Comparison of ENCODE assay signal across 1 cellular context in the genomic region with DNA sequence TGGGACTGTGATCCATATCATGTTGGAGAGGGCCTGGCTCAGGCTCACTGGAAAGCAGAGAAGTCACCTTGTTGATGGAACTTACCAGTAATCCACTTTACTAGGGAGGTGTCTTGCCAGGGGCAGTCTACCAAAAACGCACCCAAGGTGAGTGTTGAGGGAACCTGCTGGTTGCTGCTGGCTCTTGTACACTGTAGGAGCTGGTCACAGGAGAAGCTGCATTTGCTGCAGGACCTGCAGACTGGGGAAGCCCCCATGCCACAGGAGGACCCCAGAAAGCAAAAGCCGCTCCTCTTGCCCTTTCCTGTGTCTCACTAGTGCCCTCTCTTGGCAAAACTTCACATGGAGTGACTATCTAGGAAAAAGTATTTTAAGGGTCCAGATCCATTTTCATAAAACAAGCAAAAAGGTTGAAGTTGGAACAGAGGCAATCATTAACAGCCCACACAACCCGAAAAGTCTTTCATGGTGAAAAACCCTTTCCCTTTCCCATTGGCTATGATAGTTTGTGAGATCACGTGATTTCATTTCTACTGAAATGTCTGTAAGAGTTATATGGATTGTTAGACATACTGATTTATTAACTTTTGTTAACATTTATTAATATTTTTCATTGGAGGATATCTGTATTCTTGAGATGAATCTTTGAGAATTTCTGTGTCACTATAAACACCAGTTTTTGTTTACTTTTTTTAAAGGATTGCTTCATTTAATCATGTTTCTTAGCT.
TF ChIP-seq lines count a peak whose summit lies in the region.

No MANE protein-coding gene starts in this region.

TF ChIP-seq in GM23338, 12 proteins besides CTCF, POLR2A, EP300 and RAD21 (continued from another document):
- TF ChIP-seq, protein P1, sequence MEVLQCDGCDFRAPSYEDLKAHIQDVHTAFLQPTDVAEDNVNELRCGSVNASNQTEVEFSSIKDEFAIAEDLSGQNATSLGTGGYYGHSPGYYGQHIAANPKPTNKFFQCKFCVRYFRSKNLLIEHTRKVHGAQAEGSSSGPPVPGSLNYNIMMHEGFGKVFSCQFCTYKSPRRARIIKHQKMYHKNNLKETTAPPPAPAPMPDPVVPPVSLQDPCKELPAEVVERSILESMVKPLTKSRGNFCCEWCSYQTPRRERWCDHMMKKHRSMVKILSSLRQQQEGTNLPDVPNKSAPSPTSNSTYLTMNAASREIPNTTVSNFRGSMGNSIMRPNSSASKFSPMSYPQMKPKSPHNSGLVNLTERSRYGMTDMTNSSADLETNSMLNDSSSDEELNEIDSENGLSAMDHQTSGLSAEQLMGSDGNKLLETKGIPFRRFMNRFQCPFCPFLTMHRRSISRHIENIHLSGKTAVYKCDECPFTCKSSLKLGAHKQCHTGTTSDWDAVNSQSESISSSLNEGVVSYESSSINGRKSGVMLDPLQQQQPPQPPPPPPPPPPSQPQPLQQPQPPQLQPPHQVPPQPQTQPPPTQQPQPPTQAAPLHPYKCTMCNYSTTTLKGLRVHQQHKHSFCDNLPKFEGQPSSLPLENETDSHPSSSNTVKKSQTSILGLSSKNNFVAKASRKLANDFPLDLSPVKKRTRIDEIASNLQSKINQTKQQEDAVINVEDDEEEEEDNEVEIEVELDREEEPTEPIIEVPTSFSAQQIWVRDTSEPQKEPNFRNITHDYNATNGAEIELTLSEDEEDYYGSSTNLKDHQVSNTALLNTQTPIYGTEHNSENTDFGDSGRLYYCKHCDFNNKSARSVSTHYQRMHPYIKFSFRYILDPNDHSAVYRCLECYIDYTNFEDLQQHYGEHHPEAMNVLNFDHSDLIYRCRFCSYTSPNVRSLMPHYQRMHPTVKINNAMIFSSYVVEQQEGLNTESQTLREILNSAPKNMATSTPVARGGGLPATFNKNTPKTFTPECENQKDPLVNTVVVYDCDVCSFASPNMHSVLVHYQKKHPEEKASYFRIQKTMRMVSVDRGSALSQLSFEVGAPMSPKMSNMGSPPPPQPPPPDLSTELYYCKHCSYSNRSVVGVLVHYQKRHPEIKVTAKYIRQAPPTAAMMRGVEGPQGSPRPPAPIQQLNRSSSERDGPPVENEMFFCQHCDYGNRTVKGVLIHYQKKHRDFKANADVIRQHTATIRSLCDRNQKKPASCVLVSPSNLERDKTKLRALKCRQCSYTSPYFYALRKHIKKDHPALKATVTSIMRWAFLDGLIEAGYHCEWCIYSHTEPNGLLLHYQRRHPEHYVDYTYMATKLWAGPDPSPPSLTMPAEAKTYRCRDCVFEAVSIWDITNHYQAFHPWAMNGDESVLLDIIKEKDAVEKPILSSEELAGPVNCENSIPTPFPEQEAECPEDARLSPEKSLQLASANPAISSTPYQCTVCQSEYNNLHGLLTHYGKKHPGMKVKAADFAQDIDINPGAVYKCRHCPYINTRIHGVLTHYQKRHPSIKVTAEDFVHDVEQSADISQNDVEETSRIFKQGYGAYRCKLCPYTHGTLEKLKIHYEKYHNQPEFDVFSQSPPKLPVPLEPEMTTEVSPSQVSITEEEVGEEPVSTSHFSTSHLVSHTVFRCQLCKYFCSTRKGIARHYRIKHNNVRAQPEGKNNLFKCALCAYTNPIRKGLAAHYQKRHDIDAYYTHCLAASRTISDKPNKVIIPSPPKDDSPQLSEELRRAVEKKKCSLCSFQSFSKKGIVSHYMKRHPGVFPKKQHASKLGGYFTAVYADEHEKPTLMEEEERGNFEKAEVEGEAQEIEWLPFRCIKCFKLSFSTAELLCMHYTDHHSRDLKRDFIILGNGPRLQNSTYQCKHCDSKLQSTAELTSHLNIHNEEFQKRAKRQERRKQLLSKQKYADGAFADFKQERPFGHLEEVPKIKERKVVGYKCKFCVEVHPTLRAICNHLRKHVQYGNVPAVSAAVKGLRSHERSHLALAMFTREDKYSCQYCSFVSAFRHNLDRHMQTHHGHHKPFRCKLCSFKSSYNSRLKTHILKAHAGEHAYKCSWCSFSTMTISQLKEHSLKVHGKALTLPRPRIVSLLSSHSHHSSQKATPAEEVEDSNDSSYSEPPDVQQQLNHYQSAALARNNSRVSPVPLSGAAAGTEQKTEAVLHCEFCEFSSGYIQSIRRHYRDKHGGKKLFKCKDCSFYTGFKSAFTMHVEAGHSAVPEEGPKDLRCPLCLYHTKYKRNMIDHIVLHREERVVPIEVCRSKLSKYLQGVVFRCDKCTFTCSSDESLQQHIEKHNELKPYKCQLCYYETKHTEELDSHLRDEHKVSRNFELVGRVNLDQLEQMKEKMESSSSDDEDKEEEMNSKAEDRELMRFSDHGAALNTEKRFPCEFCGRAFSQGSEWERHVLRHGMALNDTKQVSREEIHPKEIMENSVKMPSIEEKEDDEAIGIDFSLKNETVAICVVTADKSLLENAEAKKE (CRISPR knock-in tag; IDR thresholded peaks at IDR 0.05), result no peak
- TF ChIP-seq, protein P2, sequence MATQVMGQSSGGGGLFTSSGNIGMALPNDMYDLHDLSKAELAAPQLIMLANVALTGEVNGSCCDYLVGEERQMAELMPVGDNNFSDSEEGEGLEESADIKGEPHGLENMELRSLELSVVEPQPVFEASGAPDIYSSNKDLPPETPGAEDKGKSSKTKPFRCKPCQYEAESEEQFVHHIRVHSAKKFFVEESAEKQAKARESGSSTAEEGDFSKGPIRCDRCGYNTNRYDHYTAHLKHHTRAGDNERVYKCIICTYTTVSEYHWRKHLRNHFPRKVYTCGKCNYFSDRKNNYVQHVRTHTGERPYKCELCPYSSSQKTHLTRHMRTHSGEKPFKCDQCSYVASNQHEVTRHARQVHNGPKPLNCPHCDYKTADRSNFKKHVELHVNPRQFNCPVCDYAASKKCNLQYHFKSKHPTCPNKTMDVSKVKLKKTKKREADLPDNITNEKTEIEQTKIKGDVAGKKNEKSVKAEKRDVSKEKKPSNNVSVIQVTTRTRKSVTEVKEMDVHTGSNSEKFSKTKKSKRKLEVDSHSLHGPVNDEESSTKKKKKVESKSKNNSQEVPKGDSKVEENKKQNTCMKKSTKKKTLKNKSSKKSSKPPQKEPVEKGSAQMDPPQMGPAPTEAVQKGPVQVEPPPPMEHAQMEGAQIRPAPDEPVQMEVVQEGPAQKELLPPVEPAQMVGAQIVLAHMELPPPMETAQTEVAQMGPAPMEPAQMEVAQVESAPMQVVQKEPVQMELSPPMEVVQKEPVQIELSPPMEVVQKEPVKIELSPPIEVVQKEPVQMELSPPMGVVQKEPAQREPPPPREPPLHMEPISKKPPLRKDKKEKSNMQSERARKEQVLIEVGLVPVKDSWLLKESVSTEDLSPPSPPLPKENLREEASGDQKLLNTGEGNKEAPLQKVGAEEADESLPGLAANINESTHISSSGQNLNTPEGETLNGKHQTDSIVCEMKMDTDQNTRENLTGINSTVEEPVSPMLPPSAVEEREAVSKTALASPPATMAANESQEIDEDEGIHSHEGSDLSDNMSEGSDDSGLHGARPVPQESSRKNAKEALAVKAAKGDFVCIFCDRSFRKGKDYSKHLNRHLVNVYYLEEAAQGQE (IDR thresholded peaks at IDR 0.05; ENCODE audit: unreplicated experiment), result no peak
- TF ChIP-seq JUNB (IDR thresholded peaks at IDR 0.05; ENCODE audit: unreplicated experiment) (no peak), ZNF114 (CRISPR knock-in tag; IDR thresholded peaks at IDR 0.05) (no peak), EZH2 (IDR thresholded peaks at IDR 0.05; ENCODE audit: low read depth, unreplicated experiment) (no peak), CREB1 (CRISPR knock-in tag; IDR thresholded peaks at IDR 0.05; ENCODE audit: low read depth) (no peak)
- TF ChIP-seq, protein P3, sequence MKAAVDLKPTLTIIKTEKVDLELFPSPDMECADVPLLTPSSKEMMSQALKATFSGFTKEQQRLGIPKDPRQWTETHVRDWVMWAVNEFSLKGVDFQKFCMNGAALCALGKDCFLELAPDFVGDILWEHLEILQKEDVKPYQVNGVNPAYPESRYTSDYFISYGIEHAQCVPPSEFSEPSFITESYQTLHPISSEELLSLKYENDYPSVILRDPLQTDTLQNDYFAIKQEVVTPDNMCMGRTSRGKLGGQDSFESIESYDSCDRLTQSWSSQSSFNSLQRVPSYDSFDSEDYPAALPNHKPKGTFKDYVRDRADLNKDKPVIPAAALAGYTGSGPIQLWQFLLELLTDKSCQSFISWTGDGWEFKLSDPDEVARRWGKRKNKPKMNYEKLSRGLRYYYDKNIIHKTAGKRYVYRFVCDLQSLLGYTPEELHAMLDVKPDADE (IDR thresholded peaks at IDR 0.05), result no peak
TF ChIP-seq in GM23338: peak in this region for 0.
